Comparison of ENCODE assay signal across 32 cellular contexts in the genomic region with DNA sequence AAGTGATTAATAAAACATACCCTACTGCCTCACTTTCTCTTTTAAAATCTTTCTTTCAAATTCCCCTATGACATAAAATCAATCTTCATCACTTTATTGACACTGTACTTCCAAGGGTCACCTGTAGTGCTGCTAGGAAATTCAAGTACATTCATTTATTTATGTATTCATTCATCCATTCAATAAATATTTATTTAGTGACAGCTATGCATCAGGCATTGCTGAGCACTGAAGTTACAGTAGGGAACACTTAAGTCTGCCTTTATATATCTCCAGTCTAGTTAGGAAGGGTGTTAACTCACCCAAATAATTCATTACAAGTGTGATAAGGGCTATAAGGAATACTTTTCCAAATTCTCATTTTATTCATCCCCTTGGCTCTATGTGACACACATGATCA. TPM values are rescaled to one million over a fixed set of nuclear protein-coding genes. Genes with fewer than 3 reads are reported as not detected.
"Had no signal": no experiment of that assay in that cellular context is flagged by ENCODE, and none has a peak within 500 bp of the region (broad histone marks: within the 10 kb centered on the region; RNA-seq: fewer than 3 reads in every experiment).

No MANE protein-coding gene starts in this region.

- FAIRE-seq: islet of Langerhans had no signal

- H3K9me3 ChIP-seq: gastrocnemius medialis, left lung, lower lobe of right lung, sigmoid colon, upper lobe of left lung had no signal

- H3K4me3 ChIP-seq: cardiac muscle cell, coronary artery, dorsolateral prefrontal cortex, gastrocnemius medialis, left lung, lower lobe of right lung, neural progenitor cell, psoas muscle, sigmoid colon, smooth muscle cell, upper lobe of left lung had no signal

- H3K4me1 ChIP-seq: gastrocnemius medialis, left lung, lower lobe of right lung, neural progenitor cell, parathyroid adenoma, psoas muscle, sigmoid colon had no signal

- H2AFZ ChIP-seq: neural progenitor cell, parathyroid adenoma had no signal

- H3K9ac ChIP-seq: neural progenitor cell, parathyroid adenoma had no signal

- ATAC-seq: activated CD8-positive, alpha-beta T cell treated with anti-CD3 and anti-CD28 coated beads for 36 hours; activated T-cell treated with anti-CD3 and anti-CD28 coated beads, Interleukin-2, amount 50 U/mL, for 72 hours; gastrocnemius medialis; left lung; lower lobe of right lung; natural killer cell; psoas muscle; stimulated activated memory B cell treated with anti-CD40 and anti-IgM and Interleukin-4, amounts not matched to agents 10 μg/mL and 1 μg/mL and 100 μg/mL, for 72 hours; stimulated activated naive CD8-positive, alpha-beta T cell treated with anti-CD3 and anti-CD28 coated beads, Interleukin-15, amount 100 ng/mL, for 72 hours; WTC11 had no signal

- H3K36me3 ChIP-seq: cardiac muscle cell, gastrocnemius medialis, left lung, lower lobe of right lung, neural progenitor cell, sigmoid colon, upper lobe of left lung had no signal

- DNase-seq: activated CD4-positive, alpha-beta T cell treated with anti-CD3 and anti-CD28 coated beads for 1 hour; activated CD4-positive, alpha-beta T cell treated with anti-CD3 and anti-CD28 coated beads, Interleukin-2, amount 50 U/mL, for 1 hour; activated CD8-positive, alpha-beta T cell treated with anti-CD3 and anti-CD28 coated beads for 36 hours; activated effector memory CD4-positive, alpha-beta T cell treated with Interleukin-2 at 50 U/mL for 16 hours; activated naive CD4-positive, alpha-beta T cell treated with Interleukin-2 at 50 U/mL for 16 hours; activated T-cell treated with anti-CD3 and anti-CD28 coated beads, Interleukin-2, amount 50 U/mL, for 72 hours; aorta; dorsolateral prefrontal cortex; effector memory CD4-positive, alpha-beta T cell; gastrocnemius medialis; glutamatergic neuron; left lung; lower lobe of right lung; mesenchymal stem cell; natural killer cell; occipital lobe; psoas muscle; sigmoid colon; stimulated activated CD4-positive, alpha-beta T cell treated with anti-CD3 and anti-CD28 coated beads, Interleukin-1b, Interleukin-23, amount 100 ng/mL, for 48 hours; stimulated activated CD4-positive, alpha-beta T cell treated with anti-CD3 and anti-CD28 coated beads, Interleukin-4, amount 100 ng/mL, for 4 hours; stimulated activated CD8-positive, alpha-beta memory T cell treated with anti-CD3 and anti-CD28 coated beads, Interleukin-4, amount 100 ng/mL, for 48 hours; stimulated activated naive CD8-positive, alpha-beta T cell treated with anti-CD3 and anti-CD28 coated beads, Interleukin-15, amount 100 ng/mL, for 72 hours; substantia nigra; upper lobe of left lung had no signal

- H3K27ac ChIP-seq: cardiac muscle cell, coronary artery, dorsolateral prefrontal cortex, gastrocnemius medialis, left lung, lower lobe of right lung, neural progenitor cell, parathyroid adenoma, psoas muscle, sigmoid colon, upper lobe of left lung had no signal

- H3K4me2 ChIP-seq: neural progenitor cell, smooth muscle cell had no signal

- H3K27me3 ChIP-seq: cardiac muscle cell, gastrocnemius medialis, left lung, neural progenitor cell, sigmoid colon, upper lobe of left lung had no signal

- H3K79me2 ChIP-seq: parathyroid adenoma had no signal

RNA-seq across cellular contexts. Expression of gene SYTL5, which starts 2.3 kb away (rescaled TPM):
- total RNA-seq: activated CD8-positive, alpha-beta T cell treated with anti-CD3 and anti-CD28 coated beads for 36 hours; activated T-cell treated with anti-CD3 and anti-CD28 coated beads, Interleukin-2, amount 50 U/mL, for 72 hours; aorta; gastrocnemius medialis; psoas muscle had no signal
